Comparison of ENCODE assay signal across 24 cellular contexts in genomic region chr10:61478621-61479312, GRCh38. TPM values are rescaled to one million over a fixed set of nuclear protein-coding genes. Genes with fewer than 3 reads are reported as not detected.
DNase-seq lines count a peak whose midpoint lies in the region; ATAC-seq and TF ChIP-seq lines count a peak whose summit lies in the region.
"Had no signal": no experiment of that assay in that cellular context is flagged by ENCODE, and none has a peak within 500 bp of the region (broad histone marks: within the 10 kb centered on the region; RNA-seq: fewer than 3 reads in every experiment).

No MANE protein-coding gene starts in this region.

- H3K4me3 ChIP-seq in Caco-2 (ENCODE audit: low read depth, low read length), result no peak overlapping the region
- H3K4me3 ChIP-seq in Loucy (ENCODE audit: low read length, poor library complexity, severe bottlenecking), result no peak overlapping the region
- H3K4me3 ChIP-seq in brain microvascular endothelial cell (ENCODE audit: low read depth, low read length), result no peak overlapping the region
- H3K4me3 ChIP-seq in mesendoderm (ENCODE audit: low read length), result no peak overlapping the region
- no peak overlapping the region for H3K4me3 ChIP-seq in WERI-Rb-1 (ENCODE audit: low read depth, low read length)
- H3K4me3 ChIP-seq: thyroid gland had no signal

- no peak overlapping the region for H2BK15ac ChIP-seq in mesendoderm (replicated peaks; ENCODE audit: low read depth)

- no CpG with 5 or more reads among the region's 4 CpGs for WGBS in mesendoderm (ENCODE audit: extremely low coverage, insufficient coverage, low lambda C conversion rate)

- no peak overlapping the region for H3K4me2 ChIP-seq in Loucy (ENCODE audit: low read depth, low read length, poor library complexity, severe bottlenecking)
- H3K4me2 ChIP-seq in mesendoderm (ENCODE audit: low read length), result no peak overlapping the region

- no peaks in the 10 kb centered on the region for H3K36me3 ChIP-seq in Caco-2 (ENCODE audit: control insufficient read depth, insufficient read depth, low read length)
- H3K36me3 ChIP-seq in Loucy (ENCODE audit: insufficient read depth, low read length), result no peaks in the 10 kb centered on the region
- H3K36me3 ChIP-seq in brain microvascular endothelial cell (replicated peaks), result no peaks in the 10 kb centered on the region
- no peaks in the 10 kb centered on the region for H3K36me3 ChIP-seq in mesendoderm (ENCODE audit: control insufficient read depth, insufficient read depth, low read length)
- H3K36me3 ChIP-seq in WERI-Rb-1, result no peaks in the 10 kb centered on the region
- H3K36me3 ChIP-seq: thyroid gland had no signal

- no peak overlapping the region for H3K56ac ChIP-seq in mesendoderm (ENCODE audit: low read length)

- BruUV-seq in Caco-2 (replicated peaks; lab: Mats Ljungman, UMichigan), result no TSS peak

- no peak overlapping the region for H2BK120ac ChIP-seq in mesendoderm (ENCODE audit: low read depth, low read length)

- no peak overlapping the region for H3K18ac ChIP-seq in mesendoderm (ENCODE audit: low read length)

- H3K4me3 Mint-ChIP-seq in Caco-2 (ENCODE audit: unreplicated experiment) (no peak overlapping the region), progenitor cell of endocrine pancreas (ENCODE audit: low read depth) (no peak overlapping the region)
- H3K4me3 Mint-ChIP-seq: activated naive CD4-positive, alpha-beta T cell treated with anti-CD3 and anti-CD28 coated beads, Interleukin-2, amount 50 U/mL, for 24 hours; IgD-negative memory B cell had no signal

- H3K9me3 Mint-ChIP-seq in Caco-2 (ENCODE audit: unreplicated experiment) (no peaks in the 10 kb centered on the region), progenitor cell of endocrine pancreas (ENCODE audit: low read depth) (peaks cover 2% of the 10 kb centered on the region)
- H3K9me3 Mint-ChIP-seq: activated naive CD4-positive, alpha-beta T cell treated with anti-CD3 and anti-CD28 coated beads, Interleukin-2, amount 50 U/mL, for 24 hours had no signal

- H3K27ac ChIP-seq in brain microvascular endothelial cell (no peak overlapping the region), mesendoderm (ENCODE audit: low read depth, low read length) (no peak overlapping the region), WERI-Rb-1 (no peak overlapping the region)
- H3K27ac ChIP-seq: thyroid gland had no signal

- in situ Hi-C loops in brain microvascular endothelial cell (cut with HindIII; ENCODE audit: low pct_ligation_motif_present, low sequenced_read_pairs), result no loop called here

- POLR2A ChIA-PET in Caco-2 (lab: Charles Lee), result no interaction called here

- H3K9ac ChIP-seq in Loucy (ENCODE audit: low read depth, low read length, poor library complexity, severe bottlenecking) (no peak overlapping the region), mesendoderm (ENCODE audit: low read length) (no peak overlapping the region)

- TF ChIP-seq CTCF in Caco-2 (IDR thresholded peaks at IDR 0.05; ENCODE audit: insufficient read depth in 1 of 2, low read depth in 1 of 2, low read length in 1 of 2, severe bottlenecking in 1 of 2, unreplicated experiment in 1 of 2) (peak; percentile 20 to 25), Loucy (conservative IDR thresholded peaks at IDR 0.05; ENCODE audit: low read length) (peak; percentile 49), brain microvascular endothelial cell (IDR thresholded peaks at IDR 0.05; ENCODE audit: low read depth, low read length, missing control alignments) (peak; percentile 15), WERI-Rb-1 (IDR thresholded peaks at IDR 0.05; ENCODE audit: low read depth, low read length) (no peak), progenitor cell of endocrine pancreas (IDR thresholded peaks at IDR 0.05; ENCODE audit: unreplicated experiment) (no peak)

- H3K9me3 ChIP-seq in Caco-2 (no peaks in the 10 kb centered on the region), Loucy (ENCODE audit: insufficient read depth, low read depth, low read length) (no peaks in the 10 kb centered on the region), WERI-Rb-1 (ENCODE audit: severe bottlenecking) (no peaks in the 10 kb centered on the region)
- H3K9me3 ChIP-seq: thyroid gland had no signal

- peak overlapping the region; percentile 31; the same call in 1 of the 2 replicates for H2AFZ ChIP-seq in Loucy (ENCODE audit: low read length)

- H4K5ac ChIP-seq in mesendoderm (ENCODE audit: low read length), result no peak overlapping the region

- intact Hi-C loops in Caco-2 (cut with micrococcal nuclease; ENCODE audit: unreplicated experiment), result loop anchor here (10.0 kb wide), 1 partner anchor 356 kb away; no protein-coding TSS in a partner anchor

- ATAC-seq in HG02642 (IDR thresholded peaks at IDR 0.05; ENCODE audit: poor library complexity, unreplicated experiment), result no peak
- ATAC-seq: esophagus mucosa had no signal

- H3K4me1 ChIP-seq in Caco-2, result no peaks in the 10 kb centered on the region
- no peaks in the 10 kb centered on the region for H3K4me1 ChIP-seq in Loucy (ENCODE audit: insufficient read depth, low read length, poor library complexity, severe bottlenecking)
- H3K4me1 ChIP-seq in mesendoderm (ENCODE audit: control insufficient read depth, low read depth, low read length), result no peaks in the 10 kb centered on the region
- H3K4me1 ChIP-seq: thyroid gland had no signal

- H3K4ac ChIP-seq in mesendoderm (ENCODE audit: low read depth, low read length), result no peak overlapping the region

- H4K8ac ChIP-seq in mesendoderm (ENCODE audit: low read depth, low read length), result no peak overlapping the region

- H4K20me1 ChIP-seq in Loucy (ENCODE audit: insufficient read depth, low read length, poor library complexity, severe bottlenecking), result no peaks in the 10 kb centered on the region

- H3K4me1 Mint-ChIP-seq in Caco-2 (ENCODE audit: low read depth, unreplicated experiment) (no peaks in the 10 kb centered on the region), progenitor cell of endocrine pancreas (ENCODE audit: low read depth) (peaks cover 3% of the 10 kb centered on the region)
- H3K4me1 Mint-ChIP-seq: activated naive CD4-positive, alpha-beta T cell treated with anti-CD3 and anti-CD28 coated beads, Interleukin-2, amount 50 U/mL, for 24 hours; IgD-negative memory B cell had no signal

- H2AK5ac ChIP-seq in mesendoderm (ENCODE audit: low read length), result no peak overlapping the region

- peaks cover 14% of the 10 kb centered on the region for H3K27me3 Mint-ChIP-seq in Caco-2 (ENCODE audit: insufficient read depth, unreplicated experiment)
- no peaks in the 10 kb centered on the region for H3K27me3 Mint-ChIP-seq in progenitor cell of endocrine pancreas

- H3K27ac Mint-ChIP-seq in Caco-2 (ENCODE audit: unreplicated experiment) (no peak overlapping the region), progenitor cell of endocrine pancreas (no peak overlapping the region)
- H3K27ac Mint-ChIP-seq: activated naive CD4-positive, alpha-beta T cell treated with anti-CD3 and anti-CD28 coated beads, Interleukin-2, amount 50 U/mL, for 24 hours; IgD-negative memory B cell had no signal

- no peak overlapping the region for H2BK5ac ChIP-seq in mesendoderm (ENCODE audit: low read length)

- H3K79me2 ChIP-seq in Loucy (ENCODE audit: insufficient read depth, low read length), result no peaks in the 10 kb centered on the region
- no peaks in the 10 kb centered on the region for H3K79me2 ChIP-seq in mesendoderm (ENCODE audit: control insufficient read depth, insufficient read depth, low read length)

- H3K79me1 ChIP-seq in mesendoderm (ENCODE audit: low read length), result no peaks in the 10 kb centered on the region

- no peaks in the 10 kb centered on the region for H3F3A ChIP-seq in Loucy (ENCODE audit: low read depth)

- H3K27me3 ChIP-seq in Caco-2 (replicated peaks; ENCODE audit: control insufficient read depth, insufficient read depth, low read length), result no peaks in the 10 kb centered on the region
- H3K27me3 ChIP-seq in Loucy (ENCODE audit: insufficient read depth, low read length, poor library complexity, severe bottlenecking), result no peaks in the 10 kb centered on the region
- no peaks in the 10 kb centered on the region for H3K27me3 ChIP-seq in brain microvascular endothelial cell (replicated peaks)
- H3K27me3 ChIP-seq in mesendoderm (ENCODE audit: insufficient read depth, low read length, poor library complexity), result no peaks in the 10 kb centered on the region
- H3K27me3 ChIP-seq in WERI-Rb-1 (ENCODE audit: insufficient read depth, low read depth, severe bottlenecking), result no peaks in the 10 kb centered on the region
- H3K27me3 ChIP-seq: thyroid gland had no signal

- H3K36me3 Mint-ChIP-seq in Caco-2 (ENCODE audit: insufficient read depth, unreplicated experiment) (no peaks in the 10 kb centered on the region), progenitor cell of endocrine pancreas (ENCODE audit: insufficient read depth) (no peaks in the 10 kb centered on the region)
- H3K36me3 Mint-ChIP-seq: activated naive CD4-positive, alpha-beta T cell treated with anti-CD3 and anti-CD28 coated beads, Interleukin-2, amount 50 U/mL, for 24 hours; IgD-negative memory B cell had no signal

- no peaks in the 10 kb centered on the region for H3K9me2 ChIP-seq in Loucy (replicated peaks; ENCODE audit: low read depth, low read length)

- CTCF ChIA-PET in Caco-2 (lab: Charles Lee), result no interaction called here

- H3K23ac ChIP-seq in mesendoderm (ENCODE audit: low read length), result no peak overlapping the region

- DNase-seq in Caco-2 (no peak), brain microvascular endothelial cell (no peak), mesendoderm (peak; percentile 21), AG20443 (ENCODE audit: low spot score) (no peak), WERI-Rb-1 (no peak), progenitor cell of endocrine pancreas (ENCODE audit: low spot score, unreplicated experiment) (no peak)
- DNase-seq: activated CD4-positive, alpha-beta T cell treated with anti-CD3 and anti-CD28 coated beads for 4 hours; AML-193; anterior cingulate cortex; caudate nucleus; NCI-H1694; NCI-H526 treated with DMSO at 0.1 percent for 48 hours; SHP77 treated with DMSO at 0.1 percent for 48 hours; stimulated activated CD4-positive, alpha-beta T cell treated with anti-CD3 and anti-CD28 coated beads, Interleukin-2, amount 100 ng/mL, for 48 hours; stimulated activated naive CD4-positive, alpha-beta T cell treated with Interleukin-2 at 50 U/mL for 16 hours; T-helper 1 cell; thyroid gland had no signal

RNA-seq across cellular contexts. Expression of gene TMEM26, which starts 25.6 kb away (rescaled TPM):
- total RNA-seq in Caco-2 (2022) (not detected in 2 replicates), progenitor cell of endocrine pancreas (0.24 and 0.87 TPM in 2 replicates)
- polyA plus RNA-seq in mesendoderm (2013, experiment 1 of 2), result 0.17 TPM
- polyA plus RNA-seq in mesendoderm (2013, experiment 2 of 2), result 0.04 TPM
- total RNA-seq: Daoy, lung microvascular endothelial cell had no signal
- polyA plus RNA-seq: IgD-negative memory B cell had no signal

Comparison
In these comparisons a context has a peak if more than half of its experiments do, and no peak if none do; other contexts are left out.
1. CTCF ChIP-seq: peak in Caco-2 (2 of 2), Loucy (single experiment) and brain microvascular endothelial cell (single experiment); none in WERI-Rb-1 (single experiment) and progenitor cell of endocrine pancreas (single experiment).